ENCODE assay signal across 1 cellular context in genomic region chr17:41648411-41649195, GRCh38.
A peak's percentile ranks its signal among the peaks of the same experiment; 100 is the strongest.
TF ChIP-seq lines count a peak whose summit lies in the region.

No MANE protein-coding gene starts in this region.

TF ChIP-seq in K562, 482 proteins besides CTCF, POLR2A, EP300 and RAD21 (continued from another document and continues in another):
- peak in 1 of 2 experiments; percentile 5 for TF ChIP-seq E2F6 (IDR thresholded peaks at IDR 0.05; ENCODE audit: borderline replicate concordance in 1 of 2, extremely low read depth in 1 of 2, insufficient read depth in 1 of 2, insufficient read length in 1 of 2, low read depth in 1 of 2, low read length in 1 of 2, poor library complexity in 1 of 2, severe bottlenecking in 1 of 2)
- peak; percentile 30; the same call in 1 of the 2 replicates for TF ChIP-seq MTA3 (IDR thresholded peaks at IDR 0.05; ENCODE audit: borderline replicate concordance)
- TF ChIP-seq ZNF384 (IDR thresholded peaks at IDR 0.05; ENCODE audit: low read depth, low read length), result peak; percentile 76
- TF ChIP-seq GTF2F1 (IDR thresholded peaks at IDR 0.05; ENCODE audit: low read depth, low read length), result no peak
- TF ChIP-seq YBX1 (IDR thresholded peaks at IDR 0.05), result no peak
- peak; percentile 78; the same call in 1 of the 2 replicates for TF ChIP-seq GATAD2A (IDR thresholded peaks at IDR 0.05)
- no peak for TF ChIP-seq MAX (CRISPR knock-in tag; IDR thresholded peaks at IDR 0.05)
- TF ChIP-seq XRCC5 (IDR thresholded peaks at IDR 0.05; ENCODE audit: low read depth, low read length), result peak; percentile 84; the same call in 1 of the 2 replicates
- no peak for TF ChIP-seq ZHX1 (conservative IDR thresholded peaks at IDR 0.05; ENCODE audit: low read length)
- no peak for TF ChIP-seq PREB (CRISPR knock-in tag; IDR thresholded peaks at IDR 0.05)
- no peak for TF ChIP-seq IRF1 (CRISPR knock-in tag; IDR thresholded peaks at IDR 0.05; ENCODE audit: borderline replicate concordance)
- no peak for TF ChIP-seq TRIM28 (IDR thresholded peaks at IDR 0.05)
- no peak for TF ChIP-seq DPF2 (IDR thresholded peaks at IDR 0.05)
- no peak for TF ChIP-seq ZBTB26 (CRISPR knock-in tag; IDR thresholded peaks at IDR 0.05)
- peak; percentile 43 for TF ChIP-seq CTCFL (IDR thresholded peaks at IDR 0.05; ENCODE audit: borderline replicate concordance, insufficient read depth, low read depth, low read length, poor library complexity, severe bottlenecking)
- TF ChIP-seq ZKSCAN8 (CRISPR knock-in tag; IDR thresholded peaks at IDR 0.05), result no peak
- no peak for TF ChIP-seq FOS (IDR thresholded peaks at IDR 0.05; ENCODE audit: extremely low read depth, insufficient read length)
- no peak; the same call in 1 of the 2 replicates for TF ChIP-seq ATF7 (IDR thresholded peaks at IDR 0.05)
- TF ChIP-seq BRD4 (IDR thresholded peaks at IDR 0.05), result no peak
- TF ChIP-seq AFF1 (IDR thresholded peaks at IDR 0.05; ENCODE audit: low read depth in 1 of 2, partially characterized antibody in 2 of 2), result peak in 1 of 2 experiments; percentile 29
- TF ChIP-seq LCOR (CRISPR knock-in tag; IDR thresholded peaks at IDR 0.05), result no peak
- no peak for TF ChIP-seq ZSCAN29 (IDR thresholded peaks at IDR 0.05)
- no peak for TF ChIP-seq ZNF609 (CRISPR knock-in tag; IDR thresholded peaks at IDR 0.05; ENCODE audit: borderline replicate concordance)
- peak in 1 of 2 experiments; percentile 54; a peak in 1 of 4 replicates for TF ChIP-seq SRF (CRISPR knock-in tag; IDR thresholded peaks at IDR 0.05)
- TF ChIP-seq ZNF512 (tag; IDR thresholded peaks at IDR 0.05), result peak; percentile 31; the same call in 1 of the 2 replicates
- no peak for TF ChIP-seq ZNF717 (CRISPR knock-in tag; IDR thresholded peaks at IDR 0.05)
- TF ChIP-seq ARID1B (IDR thresholded peaks at IDR 0.05), result 0 out of 2 replicates have a peak, but pooled peaks have one; percentile 9
- TF ChIP-seq ZNF518B (CRISPR knock-in tag; IDR thresholded peaks at IDR 0.05), result no peak
